ENCODE assay signal across 15 cellular contexts in genomic region chr7:141946874-141947273, GRCh38. TPM values are rescaled to one million over a fixed set of nuclear protein-coding genes. Genes with fewer than 3 reads are reported as not detected.
"Had no signal": no experiment of that assay in that cellular context is flagged by ENCODE, and none has a peak within 500 bp of the region (broad histone marks: within the 10 kb centered on the region; RNA-seq: fewer than 3 reads in every experiment).

TSS of gene CLEC5A (minus strand) at chr7:141946974. CDS start at chr7:141946292, 682 bp downstream.

- H3K9me3 ChIP-seq: right lobe of liver had no signal

- H3K36me3 Mint-ChIP-seq: activated CD4-positive, alpha-beta memory T cell treated with anti-CD3 and anti-CD28 coated beads for 36 hours; activated naive CD8-positive, alpha-beta T cell treated with anti-CD3 and anti-CD28 coated beads, Interleukin-2, amount 10 ng/mL, durations not matched to agents 7 days and 5 days; immature natural killer cell; stimulated activated memory B cell treated with anti-CD40 and anti-IgM and Interleukin-4, amounts not matched to agents 10 μg/mL and 1 μg/mL and 100 μg/mL, for 72 hours had no signal

- H3K4me1 Mint-ChIP-seq: activated naive CD8-positive, alpha-beta T cell treated with anti-CD3 and anti-CD28 coated beads, Interleukin-2, amount 10 ng/mL, durations not matched to agents 7 days and 5 days; immature natural killer cell; stimulated activated memory B cell treated with anti-CD40 and anti-IgM and Interleukin-4, amounts not matched to agents 10 μg/mL and 1 μg/mL and 100 μg/mL, for 72 hours had no signal

- H3K36me3 ChIP-seq: esophagus muscularis mucosa, right lobe of liver, WERI-Rb-1 had no signal

- H3K27me3 ChIP-seq: esophagus muscularis mucosa, right lobe of liver had no signal

- H3K4me1 ChIP-seq: esophagus muscularis mucosa, parathyroid adenoma, right lobe of liver had no signal

- H3K4me3 Mint-ChIP-seq: activated CD4-positive, alpha-beta memory T cell treated with anti-CD3 and anti-CD28 coated beads for 36 hours; activated naive CD8-positive, alpha-beta T cell treated with anti-CD3 and anti-CD28 coated beads, Interleukin-2, amount 10 ng/mL, durations not matched to agents 7 days and 5 days; immature natural killer cell; natural killer cell treated with Interleukin-12 subunit alpha and Interleukin-12 subunit beta and Interleukin-15 and Interleukin-18, amount 100 ng/mL, for 72 hours; stimulated activated memory B cell treated with anti-CD40 and anti-IgM and Interleukin-4, amounts not matched to agents 10 μg/mL and 1 μg/mL and 100 μg/mL, for 72 hours had no signal

- H3K9me3 Mint-ChIP-seq: natural killer cell treated with Interleukin-12 subunit alpha and Interleukin-12 subunit beta and Interleukin-15 and Interleukin-18, amount 100 ng/mL, for 72 hours; stimulated activated memory B cell treated with anti-CD40 and anti-IgM and Interleukin-4, amounts not matched to agents 10 μg/mL and 1 μg/mL and 100 μg/mL, for 72 hours had no signal

- H3K27ac ChIP-seq: dorsolateral prefrontal cortex, esophagus muscularis mucosa, parathyroid adenoma, right lobe of liver, WERI-Rb-1 had no signal

- H3K27me3 Mint-ChIP-seq: stimulated activated memory B cell treated with anti-CD40 and anti-IgM and Interleukin-4, amounts not matched to agents 10 μg/mL and 1 μg/mL and 100 μg/mL, for 72 hours had no signal

- H3K27ac Mint-ChIP-seq: activated CD4-positive, alpha-beta memory T cell treated with anti-CD3 and anti-CD28 coated beads for 36 hours; activated naive CD8-positive, alpha-beta T cell treated with anti-CD3 and anti-CD28 coated beads, Interleukin-2, amount 10 ng/mL, durations not matched to agents 7 days and 5 days; immature natural killer cell; natural killer cell treated with Interleukin-12 subunit alpha and Interleukin-12 subunit beta and Interleukin-15 and Interleukin-18, amount 100 ng/mL, for 72 hours; stimulated activated memory B cell treated with anti-CD40 and anti-IgM and Interleukin-4, amounts not matched to agents 10 μg/mL and 1 μg/mL and 100 μg/mL, for 72 hours had no signal

- DNase-seq: activated CD4-positive, alpha-beta memory T cell treated with anti-CD3 and anti-CD28 coated beads for 36 hours; activated naive CD4-positive, alpha-beta T cell; activated naive CD8-positive, alpha-beta T cell treated with anti-CD3 and anti-CD28 coated beads, Interleukin-2, amount 10 ng/mL, durations not matched to agents 7 days and 5 days; activated T-cell treated with anti-CD3 and anti-CD28 coated beads for 4 hours; amygdala; dorsolateral prefrontal cortex; immature natural killer cell; right lobe of liver; stimulated activated CD4-positive, alpha-beta T cell treated with anti-CD3 and anti-CD28 coated beads, Interleukin-4, amount 100 ng/mL, for 4 hours; T-helper 2 cell; WERI-Rb-1 had no signal

- ATAC-seq: right lobe of liver had no signal

- H3K4me3 ChIP-seq: esophagus muscularis mucosa, right lobe of liver had no signal

RNA-seq across cellular contexts. Expression of gene CLEC5A, which starts in this region (rescaled TPM):
- total RNA-seq: activated CD4-positive, alpha-beta memory T cell treated with anti-CD3 and anti-CD28 coated beads for 36 hours; natural killer cell treated with Interleukin-12 subunit alpha and Interleukin-12 subunit beta and Interleukin-15 and Interleukin-18, amount 100 ng/mL, for 72 hours had no signal
